Comparison of ENCODE assay signal across 6 cellular contexts in genomic region chr20:225879-226278, GRCh38. TPM values are rescaled to one million over a fixed set of nuclear protein-coding genes. Genes with fewer than 3 reads are reported as not detected.
"Had no signal": no experiment of that assay in that cellular context is flagged by ENCODE, and none has a peak within 500 bp of the region (broad histone marks: within the 10 kb centered on the region; RNA-seq: fewer than 3 reads in every experiment).

No MANE protein-coding gene starts in this region.

RNA-seq across cellular contexts. Expression of gene DEFB129, which starts 1.2 kb away (rescaled TPM):
- total RNA-seq: PC-3, Peyer's patch, Right ventricle myocardium superior, SJSA1 had no signal
- polyA plus RNA-seq: SK-N-SH had no signal

RNA-seq across cellular contexts. Expression of gene DEFB132, which starts 31.6 kb away (rescaled TPM):
- total RNA-seq: PC-3, Peyer's patch, Right ventricle myocardium superior, SJSA1 had no signal
- polyA plus RNA-seq: SK-N-SH had no signal

RNA-seq across cellular contexts. Expression of gene DEFB128, which starts 36.4 kb away (rescaled TPM):
- total RNA-seq: M059J, PC-3, Peyer's patch, Right ventricle myocardium superior, SJSA1 had no signal
- polyA plus RNA-seq: SK-N-SH had no signal
